17 cellular contexts compared by ENCODE assay signal in genomic region chr2:167103028-167103756, GRCh38.
"Had no signal": no experiment of that assay in that cellular context is flagged by ENCODE, and none has a peak within 500 bp of the region (broad histone marks: within the 10 kb centered on the region; RNA-seq: fewer than 3 reads in every experiment).

No MANE protein-coding gene starts in this region.

- H3K27ac ChIP-seq: colonic mucosa, foreskin keratinocyte, transverse colon, vagina had no signal

- H3K27me3 ChIP-seq: colonic mucosa, foreskin keratinocyte, transverse colon, vagina had no signal

- FAIRE-seq: astrocyte, endometrium had no signal

- DNase-seq: activated CD4-positive, alpha-beta memory T cell treated with anti-CD3 and anti-CD28 coated beads, Interleukin-2, amount 10 ng/mL, durations not matched to agents 7 days and 5 days; activated CD4-positive, alpha-beta T cell treated with anti-CD3 and anti-CD28 coated beads for 4 hours; activated naive CD4-positive, alpha-beta T cell treated with anti-CD3 and anti-CD28 coated beads, Interleukin-2, amount 10 ng/mL, durations not matched to agents 7 days and 5 days; activated T-cell treated with anti-CD3 and anti-CD28 coated beads, Interleukin-2, amount 50 U/mL, for 24 hours; colonic mucosa; foreskin keratinocyte; head of caudate nucleus; immature natural killer cell; midbrain; retina; stimulated activated CD4-positive, alpha-beta T cell treated with anti-CD3 and anti-CD28 coated beads, Interleukin-4, amount 100 ng/mL, for 24 hours; stimulated activated naive CD4-positive, alpha-beta T cell; substantia nigra; transverse colon had no signal

- H3K4me1 ChIP-seq: colonic mucosa, foreskin keratinocyte, transverse colon, vagina had no signal

- H3K4me3 ChIP-seq: colonic mucosa, transverse colon, vagina had no signal

- H3K36me3 ChIP-seq: colonic mucosa, transverse colon, vagina had no signal

- H3K9me3 ChIP-seq: colonic mucosa, transverse colon, vagina had no signal
